In genomic region chr11:61627831-61628753, GRCh38 we compare ENCODE assay signal across 9 cellular contexts. TPM values are rescaled to one million over a fixed set of nuclear protein-coding genes. Genes with fewer than 3 reads are reported as not detected.
DNase-seq lines count a peak whose midpoint lies in the region; ATAC-seq, FAIRE-seq and TF ChIP-seq lines count a peak whose summit lies in the region.
"Had no signal": no experiment of that assay in that cellular context is flagged by ENCODE, and none has a peak within 500 bp of the region (broad histone marks: within the 10 kb centered on the region; RNA-seq: fewer than 3 reads in every experiment).

No MANE protein-coding gene starts in this region.

- no peak for TF ChIP-seq POLR2A in GM12878 (IDR thresholded peaks at IDR 0.05; ENCODE audit: low read depth, low read length)

- SMC1A ChIA-PET in GM12878 (lab: Charles Lee; ENCODE audit: uncharacterized antibody, unreplicated experiment), result no interaction called here

- ATAC-seq in GM12878 (peak; percentile 85), HG03108 (IDR thresholded peaks at IDR 0.05; ENCODE audit: unreplicated experiment) (no peak), HG03097 (IDR thresholded peaks at IDR 0.05; ENCODE audit: low FRiP score, unreplicated experiment) (no peak)
- ATAC-seq: T-cell had no signal

- CTCF ChIA-PET in GM12878 (lab: Yijun Ruan, JAX), result interaction anchor here (1.0 to 2.3 kb wide), 3 partner anchors 11 to 150 kb away, joined by 3 to 6 read pairs (median 4); no protein-coding TSS in a partner anchor

- H4K20me1 ChIP-seq in GM12878 (ENCODE audit: control insufficient read depth, insufficient read depth), result no peaks in the 10 kb centered on the region

- H3K79me2 ChIP-seq in GM12878 (ENCODE audit: control insufficient read depth, insufficient read depth, low read length), result no peaks in the 10 kb centered on the region

- RAD21 ChIA-PET in GM12878 (lab: Charles Lee; ENCODE audit: unreplicated experiment), result no interaction called here

- no peaks in the 10 kb centered on the region for H3K36me3 ChIP-seq in GM12878 (ENCODE audit: control insufficient read depth in 2 of 2, insufficient read depth in 2 of 2, low read length in 1 of 2)

- no peak overlapping the region for H3K4me2 ChIP-seq in GM12878 (ENCODE audit: control insufficient read depth, insufficient read depth)

- WGBS in GM12878 (ENCODE audit: insufficient coverage, insufficient replicate concordance, low lambda C conversion rate, missing lambda C conversion rate), result 32% methylated on average over 15 of the region's 15 CpGs

- peak; percentile 47 for TF ChIP-seq RAD21 in GM12878 (IDR thresholded peaks at IDR 0.05; ENCODE audit: insufficient read depth, low read depth, low read length)

- H3K27ac ChIP-seq in GM12878 (ENCODE audit: control insufficient read depth, insufficient read depth), result no peak overlapping the region

- no peak for TF ChIP-seq EP300 in GM12878 (IDR thresholded peaks at IDR 0.05; ENCODE audit: borderline replicate concordance in 1 of 2, control insufficient read depth in 1 of 2, low read depth in 2 of 2, low read length in 2 of 2)

- DNase-seq in DMS 273 (lab: John Stamatoyannopoulos, UW; ENCODE audit: unreplicated experiment) (peak; percentile 69), HT1080 (ENCODE audit: low read depth) (peak; percentile 62), GM12878 (ENCODE audit: low read depth, low spot score) (no peak), iPS-NIHi7 (ENCODE audit: extremely low spot score) (peak; percentile 84)
- peak; percentile 34 for DNase-seq in stimulated activated CD4-positive, alpha-beta T cell treated with anti-CD3 and anti-CD28 coated beads, Interleukin-1b, Interleukin-23, amount 100 ng/mL, for 48 hours

- H3K4me3 ChIP-seq in GM12878, result no peak overlapping the region

- no peak overlapping the region for H3K9ac ChIP-seq in GM12878 (ENCODE audit: control insufficient read depth, insufficient read depth, low read length)

- BruUV-seq in GM12878 (replicated peaks; lab: Mats Ljungman, UMichigan), result no TSS peak

- POLR2A ChIA-PET in GM12878 (lab: Charles Lee), result no interaction called here

- TF ChIP-seq CTCF in GM12878 (IDR thresholded peaks at IDR 0.05 in 2 of 3, conservative IDR thresholded peaks at IDR 0.05 in 1 of 3; ENCODE audit: control insufficient read depth in 2 of 3, extremely low read depth in 1 of 3, insufficient read depth in 1 of 3, low read depth in 3 of 3, low read length in 3 of 3), result peak; percentile 55 to 67 (median 61)

- peaks cover 0 to 2% of the 10 kb centered on the region in 2 experiments; a peak in 2 of 4 replicates for H3K27me3 ChIP-seq in GM12878 (replicated peaks in 1 of 2; ENCODE audit: control insufficient read depth in 2 of 2, insufficient read depth in 2 of 2, low read length in 1 of 2)

- no peak overlapping the region for H2AFZ ChIP-seq in GM12878 (ENCODE audit: control insufficient read depth, low read depth, low read length)

- intact Hi-C loops in GM12878 (cut with micrococcal nuclease; ENCODE audit: unreplicated experiment), result no loop called here

- no peaks in the 10 kb centered on the region for H3K9me3 ChIP-seq in GM12878 (replicated peaks; ENCODE audit: control insufficient read depth, insufficient read depth, low read length)

- FAIRE-seq in GM12878 (lab: Jason Lieb, UNC), result no peak

- in situ Hi-C loops in GM12878 (cut with MboI), result no loop called here

- H3K4me1 ChIP-seq in GM12878 (ENCODE audit: control insufficient read depth, insufficient read depth, low read length), result no peaks in the 10 kb centered on the region

TF ChIP-seq in GM12878, 131 proteins besides CTCF, POLR2A, EP300 and RAD21:
- TF ChIP-seq SMC3 (IDR thresholded peaks at IDR 0.05; ENCODE audit: borderline replicate concordance, low read length) (0 out of 2 replicates have a peak, but pooled peaks have one; percentile 22), USF2 (IDR thresholded peaks at IDR 0.05; ENCODE audit: borderline replicate concordance, low read depth, low read length) (no peak)

RNA-seq across cellular contexts. Expression of gene SYT7, which starts 47.2 kb away (rescaled TPM):
- 1.8 and 2.0 TPM in 2 replicates for total RNA-seq in HT1080 (2014; rRNA removed; shearing (Covaris generic))
- polyA plus RNA-seq in HT1080 (2015; cell fraction: cytosol; rRNA removed), result 0.66 and 0.95 TPM in 2 replicates
- 1.0 and 1.3 TPM in 2 replicates for polyA plus RNA-seq in HT1080 (2015; cell fraction: nucleus; rRNA removed)
- 22.1 TPM for polyA plus RNA-seq in PFSK-1 (2012; ENCODE audit: insufficient read length, low read depth)
- total RNA-seq in GM12878 (2013; cell fraction: nucleolus; rRNA removed), result not detected in 2 replicates
- total RNA-seq in GM12878 (2014; rRNA removed) (not detected in 2 replicates), GM12878 (2014; rRNA removed; fragmentation: Illumina TruSeq; extraction: Trizol) (not detected in 2 replicates), GM12878 (2021) (not detected in 2 replicates)
- polyA plus RNA-seq in GM12878 (2011; ENCODE audit: low read depth), result not detected
- polyA plus RNA-seq in GM12878 (2011; rRNA removed) (not detected in 2 replicates), GM12878 (2014; fragmentation: Illumina TruSeq; extraction: Trizol) (not detected in 2 replicates), GM12878 (2014; fragmentation: Nextera tagmentation; extraction: Ambion mirVana) (not detected), GM12878 (2014; rRNA removed) (not detected in 2 replicates), GM12878 (2016; fragmentation: Nextera tagmentation; extraction: Ambion mirVana) (not detected)
- polyA plus RNA-seq in GM12878 (2011; cell fraction: cytosol; rRNA removed), result 0.03 TPM in 1 of 2 replicates, not detected in the other
- polyA plus RNA-seq in GM12878 (2011; cell fraction: nucleus; rRNA removed), result 0.09 TPM in 1 of 2 replicates, not detected in the other
- not detected in 2 replicates for polyA plus RNA-seq in GM12878 (2012)
- not detected in 2 replicates for polyA minus RNA-seq in GM12878 (2011; rRNA and poly(A)+ RNA removed)
- polyA minus RNA-seq in GM12878 (2011; cell fraction: cytosol; rRNA and poly(A)+ RNA removed), result not detected in 2 replicates
- not detected in 2 replicates for polyA minus RNA-seq in GM12878 (2011; cell fraction: nucleus; rRNA and poly(A)+ RNA removed)

RNA-seq across cellular contexts. Expression of gene DAGLA, which starts 52.1 kb away (rescaled TPM):
- 3.7 and 6.2 TPM in 2 replicates for total RNA-seq in HT1080 (2014; rRNA removed; shearing (Covaris generic))
- polyA plus RNA-seq in HT1080 (2015; cell fraction: cytosol; rRNA removed), result 5.3 and 5.9 TPM in 2 replicates
- 9.5 and 10.1 TPM in 2 replicates for polyA plus RNA-seq in HT1080 (2015; cell fraction: nucleus; rRNA removed)
- polyA plus RNA-seq in PFSK-1 (2012; ENCODE audit: insufficient read length, low read depth), result 8.8 TPM
- 0.10 TPM in 2 replicates for total RNA-seq in GM12878 (2013; cell fraction: nucleolus; rRNA removed)
- total RNA-seq in GM12878 (2014; rRNA removed) (not detected in 2 replicates), GM12878 (2014; rRNA removed; fragmentation: Illumina TruSeq; extraction: Trizol) (not detected in 2 replicates), GM12878 (2021) (0.05 TPM in 1 of 2 replicates, not detected in the other)
- polyA plus RNA-seq in GM12878 (2011; ENCODE audit: low read depth), result not detected
- polyA plus RNA-seq in GM12878 (2011; rRNA removed) (not detected in 2 replicates), GM12878 (2014; fragmentation: Illumina TruSeq; extraction: Trizol) (not detected in 2 replicates), GM12878 (2014; fragmentation: Nextera tagmentation; extraction: Ambion mirVana) (not detected), GM12878 (2014; rRNA removed) (not detected in 2 replicates), GM12878 (2016; fragmentation: Nextera tagmentation; extraction: Ambion mirVana) (not detected)
- polyA plus RNA-seq in GM12878 (2011; cell fraction: cytosol; rRNA removed), result 0.02 TPM in 1 of 2 replicates, not detected in the other
- 0.10 and 0.13 TPM in 2 replicates for polyA plus RNA-seq in GM12878 (2011; cell fraction: nucleus; rRNA removed)
- 0.03 TPM in 1 of 2 replicates, not detected in the other for polyA plus RNA-seq in GM12878 (2012)
- 0.05 TPM in 1 of 2 replicates, not detected in the other for polyA minus RNA-seq in GM12878 (2011; rRNA and poly(A)+ RNA removed)
- polyA minus RNA-seq in GM12878 (2011; cell fraction: cytosol; rRNA and poly(A)+ RNA removed), result not detected in 2 replicates
- under 0.01 and 0.10 TPM in 2 replicates for polyA minus RNA-seq in GM12878 (2011; cell fraction: nucleus; rRNA and poly(A)+ RNA removed)
